Comparison of ENCODE assay signal across 18 cellular contexts in the genomic region with DNA sequence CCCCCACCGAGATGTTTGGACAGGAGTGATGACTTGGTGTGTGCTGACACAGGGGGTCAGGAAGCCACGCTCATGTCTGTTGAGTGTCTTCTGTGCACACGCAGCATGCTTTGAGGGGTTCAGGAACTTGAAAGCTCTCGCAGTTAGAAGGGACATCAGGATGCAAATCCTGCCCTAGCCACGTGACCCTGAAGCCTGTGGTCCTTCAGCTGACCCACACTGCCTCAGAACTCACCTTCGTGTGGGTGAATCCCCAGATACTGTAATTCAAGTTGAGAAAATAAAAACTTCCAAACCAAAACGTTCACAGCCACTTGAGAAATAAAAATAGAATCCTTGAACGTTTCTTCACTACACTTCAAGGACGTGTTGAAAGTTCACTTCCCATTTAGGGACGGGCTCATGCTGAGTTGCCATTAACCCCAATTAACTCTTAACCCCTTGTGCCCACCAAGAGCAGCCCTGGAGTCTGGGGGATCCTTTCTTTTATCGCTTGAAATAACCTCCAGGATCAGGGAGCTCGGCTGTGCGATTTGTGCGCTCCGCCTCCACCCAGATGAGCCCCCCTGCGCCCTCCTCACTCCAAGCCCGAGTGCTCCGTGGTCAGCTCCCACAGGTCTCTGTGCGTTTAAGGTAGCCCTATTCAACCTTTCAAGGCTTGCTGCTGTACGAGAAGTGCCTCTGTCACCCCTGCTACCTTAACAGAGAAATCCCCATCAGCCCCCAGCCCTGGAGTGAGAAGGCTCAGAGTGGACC. TPM values are rescaled to one million over a fixed set of nuclear protein-coding genes. Genes with fewer than 3 reads are reported as not detected.
A peak's percentile ranks its signal among the peaks of the same experiment; 100 is the strongest.
DNase-seq lines count a peak whose midpoint lies in the region; ATAC-seq and TF ChIP-seq lines count a peak whose summit lies in the region.
"Had no signal": no experiment of that assay in that cellular context is flagged by ENCODE, and none has a peak within 500 bp of the region (broad histone marks: within the 10 kb centered on the region; RNA-seq: fewer than 3 reads in every experiment).

No MANE protein-coding gene starts in this region.

- no peaks in the 10 kb centered on the region for H3K27me3 Mint-ChIP-seq in T-helper 2 cell treated with Interferon-gamma antibody and Interleukin-4, amounts not matched to agents 5 μg/mL and 100 μg/mL, for 36 hours (ENCODE audit: low read depth)

- H3K9me3 ChIP-seq in ectodermal cell (ENCODE audit: control insufficient read depth, low read length) (no peaks in the 10 kb centered on the region), lung (ENCODE audit: control insufficient read depth in 2 of 2, insufficient read depth in 1 of 2, low read length in 1 of 2) (peaks cover 0 to 2% of the 10 kb centered on the region in 2 donors), upper lobe of right lung (no peaks in the 10 kb centered on the region), MG63 (no peaks in the 10 kb centered on the region)
- H3K9me3 ChIP-seq: mucosa of descending colon, transverse colon had no signal

- peaks cover 4% of the 10 kb centered on the region for H3K4me1 Mint-ChIP-seq in T-helper 2 cell treated with Interferon-gamma antibody and Interleukin-4, amounts not matched to agents 5 μg/mL and 100 μg/mL, for 36 hours (ENCODE audit: low read depth)

- no peak overlapping the region for H3K4me3 Mint-ChIP-seq in T-helper 2 cell treated with Interferon-gamma antibody and Interleukin-4, amounts not matched to agents 5 μg/mL and 100 μg/mL, for 36 hours

- no peaks in the 10 kb centered on the region for H3K27me3 ChIP-seq in ectodermal cell (ENCODE audit: control insufficient read depth, insufficient read depth, low read length, poor library complexity, severe bottlenecking)
- no peaks in the 10 kb centered on the region for H3K27me3 ChIP-seq in lung (ENCODE audit: control insufficient read depth, insufficient read depth)
- H3K27me3 ChIP-seq in upper lobe of right lung, result no peaks in the 10 kb centered on the region
- H3K27me3 ChIP-seq in MG63, result no peaks in the 10 kb centered on the region
- H3K27me3 ChIP-seq: transverse colon had no signal

- peak overlapping the region; percentile 3 for H3K4me3 ChIP-seq in ectodermal cell (ENCODE audit: insufficient read depth, low read depth, low read length)
- no peak overlapping the region for H3K4me3 ChIP-seq in lung
- peak overlapping the region; percentile 25 for H3K4me3 ChIP-seq in upper lobe of right lung
- H3K4me3 ChIP-seq in MG63, result no peak overlapping the region
- H3K4me3 ChIP-seq: mucosa of descending colon, smooth muscle cell, transverse colon had no signal

- 44 to 48% methylated on average over 20 of the region's 20 CpGs for WGBS in ectodermal cell, 2 experiments
- 41 to 45% methylated on average over 20 of the region's 20 CpGs for WGBS in lung, 2 donors

- no peak overlapping the region for H3K27ac ChIP-seq in ectodermal cell (ENCODE audit: insufficient read depth, low read depth, low read length, poor library complexity, severe bottlenecking)
- H3K27ac ChIP-seq in lung (ENCODE audit: low read depth in 1 of 2, low read length in 1 of 2), result peak overlapping the region; percentile 13 to 77
- no peak overlapping the region for H3K27ac ChIP-seq in upper lobe of right lung
- H3K27ac ChIP-seq: parathyroid adenoma, transverse colon, WERI-Rb-1 had no signal

- H3K36me3 ChIP-seq in ectodermal cell (ENCODE audit: control insufficient read depth, insufficient read depth, low read length), result no peaks in the 10 kb centered on the region
- peaks cover 0 to 12% of the 10 kb centered on the region in 2 donors for H3K36me3 ChIP-seq in lung (ENCODE audit: control insufficient read depth in 2 of 2, insufficient read depth in 2 of 2, low read length in 2 of 2)
- peaks cover 3% of the 10 kb centered on the region for H3K36me3 ChIP-seq in upper lobe of right lung
- H3K36me3 ChIP-seq in MG63, result no peaks in the 10 kb centered on the region
- H3K36me3 ChIP-seq: transverse colon had no signal

- H3K4me1 ChIP-seq in ectodermal cell (ENCODE audit: control insufficient read depth, insufficient read depth, low read length), result peaks cover 10% of the 10 kb centered on the region
- peaks cover 0 to 5% of the 10 kb centered on the region in 2 donors for H3K4me1 ChIP-seq in lung (ENCODE audit: control insufficient read depth in 2 of 2, insufficient read depth in 2 of 2, low read length in 2 of 2)
- peaks cover 19% of the 10 kb centered on the region for H3K4me1 ChIP-seq in upper lobe of right lung
- H3K4me1 ChIP-seq: transverse colon had no signal

- peaks cover 10% of the 10 kb centered on the region for H3K36me3 Mint-ChIP-seq in T-helper 2 cell treated with Interferon-gamma antibody and Interleukin-4, amounts not matched to agents 5 μg/mL and 100 μg/mL, for 36 hours (ENCODE audit: low read depth)

- peak; percentile 13 for ATAC-seq in lung (ENCODE audit: insufficient read depth, low FRiP score)
- peak; percentile 75 for ATAC-seq in upper lobe of right lung
- ATAC-seq in GM19463 (IDR thresholded peaks at IDR 0.05; ENCODE audit: unreplicated experiment), result no peak
- ATAC-seq: mucosa of descending colon had no signal

- TF ChIP-seq CTCF in lung (IDR thresholded peaks at IDR 0.05; ENCODE audit: control extremely low read depth, extremely low read depth), result no peak
- TF ChIP-seq CTCF in upper lobe of right lung (IDR thresholded peaks at IDR 0.05), result no peak

- no peaks in the 10 kb centered on the region for H3K9me3 Mint-ChIP-seq in T-helper 2 cell treated with Interferon-gamma antibody and Interleukin-4, amounts not matched to agents 5 μg/mL and 100 μg/mL, for 36 hours

- intact Hi-C loops in upper lobe of right lung (cut with DNase I), result no loop called here

- DNase-seq in NCI-H2227 (lab: John Stamatoyannopoulos, UW; ENCODE audit: unreplicated experiment), result peak; percentile 23
- no peak for DNase-seq in NCI-H2227 treated with DMSO at 0.1 percent for 48 hours (lab: John Stamatoyannopoulos, UW)
- peak; percentile 54 for DNase-seq in lung (ENCODE audit: low spot score)
- DNase-seq in upper lobe of right lung, result peak; percentile 75
- no peak for DNase-seq in MG63
- DNase-seq in T-helper 2 cell treated with Interferon-gamma antibody and Interleukin-4, amounts not matched to agents 5 μg/mL and 100 μg/mL, for 36 hours (ENCODE audit: low spot score), result no peak
- DNase-seq: amniotic stem cell, erythroblast, islet precursor cell, mucosa of descending colon, NCI-H2029, NCI-H748 treated with DMSO at 0.1 percent for 48 hours, transverse colon, WERI-Rb-1 had no signal

- H3K27ac Mint-ChIP-seq in T-helper 2 cell treated with Interferon-gamma antibody and Interleukin-4, amounts not matched to agents 5 μg/mL and 100 μg/mL, for 36 hours, result no peak overlapping the region

RNA-seq across cellular contexts. Expression of a gene that starts 36.1 kb away (rescaled TPM):
- polyA plus RNA-seq in ectodermal cell (2013, experiment 1 of 4), result 61.8 TPM
- polyA plus RNA-seq in ectodermal cell (2013, experiment 2 of 4), result 53.2 TPM
- polyA plus RNA-seq in ectodermal cell (2013, experiment 3 of 4), result 51.7 TPM
- 55.4 TPM for polyA plus RNA-seq in ectodermal cell (2013, experiment 4 of 4)
- total RNA-seq in lung, result 10 to 100 TPM; 27.1 to 47.4 TPM
- 10 to 100 TPM; 36.5 to 36.7 TPM for polyA plus RNA-seq in lung
- total RNA-seq in upper lobe of right lung, result 40.8 TPM
- total RNA-seq in MG63 (2014; rRNA removed; shearing (Covaris generic); ENCODE audit: low replicate concordance), result 46.8 and 51.6 TPM in 2 replicates

RNA-seq across cellular contexts. Expression of a gene that starts 47.4 kb away (rescaled TPM):
- polyA plus RNA-seq in ectodermal cell (2013, experiment 1 of 4), result not detected
- 0.14 TPM for polyA plus RNA-seq in ectodermal cell (2013, experiment 2 of 4)
- 0.16 TPM for polyA plus RNA-seq in ectodermal cell (2013, experiment 3 of 4)
- 0.12 TPM for polyA plus RNA-seq in ectodermal cell (2013, experiment 4 of 4)
- total RNA-seq in lung, result under 1 TPM in 1 of 2 donors, not detected in 1; 0.03 TPM
- under 1 TPM; 0.01 to 0.02 TPM for polyA plus RNA-seq in lung
- not detected for total RNA-seq in upper lobe of right lung
- not detected in 2 replicates for total RNA-seq in MG63 (2014; rRNA removed; shearing (Covaris generic); ENCODE audit: low replicate concordance)

Comparison
In these comparisons a context has a peak if more than half of its experiments do, and no peak if none do; other contexts are left out.
1. DNase-seq: peak in NCI-H2227 (single experiment), lung (single experiment) and upper lobe of right lung (single experiment); none in NCI-H2227 treated with DMSO at 0.1 percent for 48 hours (single experiment), MG63 (single experiment) and T-helper 2 cell treated with Interferon-gamma antibody and Interleukin-4, amounts not matched to agents 5 μg/mL and 100 μg/mL, for 36 hours (single experiment).
2. H3K27ac ChIP-seq: peak in lung (2 of 2); none in ectodermal cell (single experiment) and upper lobe of right lung (single experiment).
3. H3K4me3 ChIP-seq: peak in ectodermal cell (single experiment) and upper lobe of right lung (single experiment); none in lung (single experiment) and MG63 (single experiment).